13 cellular contexts compared by ENCODE assay signal in the genomic region with DNA sequence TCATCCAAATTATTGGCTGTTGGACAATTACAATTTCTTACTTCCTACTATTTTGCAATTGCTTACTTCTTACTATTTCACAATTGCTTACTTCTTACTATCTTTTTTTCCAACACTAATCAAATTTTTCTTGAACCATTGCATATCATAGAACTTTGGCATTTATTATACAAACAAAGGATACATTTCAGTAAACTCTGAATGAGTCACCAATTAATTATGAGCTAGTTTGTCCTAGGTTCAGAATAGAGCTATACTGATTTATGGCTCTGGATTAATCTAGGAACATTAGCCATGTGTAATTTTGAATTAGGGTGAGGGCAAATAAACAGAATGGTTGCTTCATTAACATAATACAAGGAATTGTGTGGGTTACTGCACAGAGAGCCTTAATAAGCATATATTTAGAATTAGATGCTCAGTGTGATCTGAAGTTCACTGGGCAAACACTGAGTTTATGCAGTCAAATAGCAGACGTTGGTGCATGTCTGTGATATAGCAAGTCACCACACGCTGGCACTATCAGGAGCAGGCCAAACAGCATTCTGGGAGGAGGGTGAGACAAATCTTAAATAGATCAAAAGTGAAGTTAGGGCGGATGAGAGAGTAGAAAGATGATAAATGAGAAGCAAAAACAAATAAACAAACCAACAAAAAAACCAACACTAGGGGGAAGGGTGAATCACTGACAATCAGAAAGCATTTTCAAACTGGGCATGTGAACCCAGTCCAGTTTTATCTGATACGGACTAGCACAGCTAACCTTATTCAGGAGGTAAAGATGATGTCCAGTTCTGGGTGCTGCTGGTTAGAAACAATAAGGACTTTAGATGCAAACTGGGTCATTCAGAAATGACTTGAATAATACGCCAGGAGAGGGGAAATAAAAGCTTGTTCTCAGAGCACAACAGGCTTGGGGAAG. TPM values are rescaled to one million over a fixed set of nuclear protein-coding genes. Genes with fewer than 3 reads are reported as not detected.
DNase-seq lines count a peak whose midpoint lies in the region; ATAC-seq and TF ChIP-seq lines count a peak whose summit lies in the region.
"Had no signal": no experiment of that assay in that cellular context is flagged by ENCODE, and none has a peak within 500 bp of the region (broad histone marks: within the 10 kb centered on the region; RNA-seq: fewer than 3 reads in every experiment).

No MANE protein-coding gene starts in this region.

- intact Hi-C loops in body of pancreas (cut with DNase I): no loop called here
- intact Hi-C loops in natural killer cell (cut with micrococcal nuclease): no loop called here
- intact Hi-C loops in spleen (cut with DNase I; ENCODE audit: low total_unique reads): no loop called here

- H3K36me3 Mint-ChIP-seq in natural killer cell: no peaks in the 10 kb centered on the region

- no peak overlapping the region for H3K4ac ChIP-seq in mesenchymal stem cell (ENCODE audit: low read depth in 1 of 2, low read length in 2 of 2)

- H3K9me3 ChIP-seq in body of pancreas (no peaks in the 10 kb centered on the region), mesenchymal stem cell (ENCODE audit: control insufficient read depth, low read length) (no peaks in the 10 kb centered on the region), spleen (no peaks in the 10 kb centered on the region)
- H3K9me3 ChIP-seq: testis had no signal

- DNase-seq in COLO829 (ENCODE audit: low spot score) (peak; percentile 90), HT-29 (ENCODE audit: low spot score) (peak; percentile 70), body of pancreas (no peak), mesenchymal stem cell (peak; percentile 68), natural killer cell (no peak), spleen (no peak), retina (no peak), NK-92 (lab: John Stamatoyannopoulos, UW; ENCODE audit: unreplicated experiment) (no peak)
- DNase-seq: activated CD4-positive, alpha-beta T cell treated with anti-CD3 and anti-CD28 coated beads for 36 hours; activated naive CD4-positive, alpha-beta T cell treated with anti-CD3 and anti-CD28 coated beads for 36 hours; DMS79 treated with DMSO at 0.1 percent for 48 hours; stimulated activated CD4-positive, alpha-beta T cell treated with anti-CD3 and anti-CD28 coated beads, Interleukin-4, amount 100 ng/mL, for 4 hours; testis had no signal

- no peaks in the 10 kb centered on the region for H3K79me1 ChIP-seq in mesenchymal stem cell (replicated peaks; ENCODE audit: low read length, poor library complexity, severe bottlenecking)

- TF ChIP-seq CTCF in body of pancreas (IDR thresholded peaks at IDR 0.05) (no peak), natural killer cell (IDR thresholded peaks at IDR 0.05) (no peak), spleen (IDR thresholded peaks at IDR 0.05 in 8 of 11, conservative IDR thresholded peaks at IDR 0.05 in 3 of 11) (no peak)

- no peak overlapping the region for H2AFZ ChIP-seq in mesenchymal stem cell (ENCODE audit: low read depth, low read length)

- H3K4me3 ChIP-seq in body of pancreas (no peak overlapping the region), mesenchymal stem cell (ENCODE audit: insufficient read depth in 1 of 2, low read depth in 1 of 2, low read length in 2 of 2) (peak overlapping the region in 1 of 2 experiments; percentile 6), spleen (no peak overlapping the region)
- H3K4me3 ChIP-seq: testis had no signal

- no peaks in the 10 kb centered on the region for H3K27me3 ChIP-seq in body of pancreas
- no peaks in the 10 kb centered on the region for H3K27me3 ChIP-seq in mesenchymal stem cell (ENCODE audit: control insufficient read depth in 1 of 2, insufficient read depth in 1 of 2, low read length in 2 of 2)
- no peaks in the 10 kb centered on the region for H3K27me3 ChIP-seq in spleen (replicated peaks in 1 of 7)
- H3K27me3 ChIP-seq: testis had no signal

- H3K14ac ChIP-seq in mesenchymal stem cell (ENCODE audit: low read length in 2 of 2): no peak overlapping the region

- H2AK5ac ChIP-seq in mesenchymal stem cell (ENCODE audit: low read length, severe bottlenecking): no peak overlapping the region

- H3K23ac ChIP-seq in mesenchymal stem cell (ENCODE audit: low read length in 2 of 2): no peak overlapping the region

- no peak overlapping the region for H2BK15ac ChIP-seq in mesenchymal stem cell (ENCODE audit: low read depth, poor library complexity, severe bottlenecking)

- H3K9me3 Mint-ChIP-seq in natural killer cell: no peaks in the 10 kb centered on the region
- H3K9me3 Mint-ChIP-seq: activated naive CD4-positive, alpha-beta T cell treated with anti-CD3 and anti-CD28 coated beads for 36 hours had no signal

- no peak overlapping the region for H3K9ac ChIP-seq in mesenchymal stem cell (ENCODE audit: low read length)

- H3K4me1 ChIP-seq in body of pancreas: peaks cover 13% of the 10 kb centered on the region
- H3K4me1 ChIP-seq in mesenchymal stem cell (ENCODE audit: control insufficient read depth, insufficient read depth, low read depth, low read length): no peaks in the 10 kb centered on the region
- peaks cover 0 to 14% (median 0%) of the 10 kb centered on the region in 6 donors for H3K4me1 ChIP-seq in spleen
- H3K4me1 ChIP-seq: testis had no signal

- H3K27ac Mint-ChIP-seq in natural killer cell: no peak overlapping the region
- H3K27ac Mint-ChIP-seq: activated CD4-positive, alpha-beta T cell treated with anti-CD3 and anti-CD28 coated beads for 36 hours; activated naive CD4-positive, alpha-beta T cell treated with anti-CD3 and anti-CD28 coated beads for 36 hours had no signal

- H3K27me3 Mint-ChIP-seq in natural killer cell (ENCODE audit: low read depth in 2 of 2): peaks cover 3 to 10% of the 10 kb centered on the region in 2 donors

- no peak overlapping the region for H4K91ac ChIP-seq in mesenchymal stem cell (ENCODE audit: low read length)

- no peak overlapping the region for H3K4me2 ChIP-seq in mesenchymal stem cell (ENCODE audit: low read length, poor library complexity, severe bottlenecking)

- peak overlapping the region in 1 of 2 experiments; percentile 25 for H3K18ac ChIP-seq in mesenchymal stem cell (ENCODE audit: low read depth in 1 of 2, low read length in 2 of 2)

- peak overlapping the region; percentile 77 for H4K8ac ChIP-seq in mesenchymal stem cell (ENCODE audit: low read length)

- TF ChIP-seq POLR2A in body of pancreas (IDR thresholded peaks at IDR 0.05): no peak
- no peak for TF ChIP-seq POLR2A in spleen (IDR thresholded peaks at IDR 0.05)

- no peak overlapping the region for H3K4me3 Mint-ChIP-seq in natural killer cell
- H3K4me3 Mint-ChIP-seq: activated CD4-positive, alpha-beta T cell treated with anti-CD3 and anti-CD28 coated beads for 36 hours; activated naive CD4-positive, alpha-beta T cell treated with anti-CD3 and anti-CD28 coated beads for 36 hours had no signal

- no peak overlapping the region for H2BK5ac ChIP-seq in mesenchymal stem cell (ENCODE audit: low read depth, low read length, poor library complexity, severe bottlenecking)

- H2BK12ac ChIP-seq in mesenchymal stem cell (ENCODE audit: low read length in 2 of 2): peak overlapping the region in 1 of 2 experiments; percentile 29

- ATAC-seq in body of pancreas: peak; percentile 45
- no peak for ATAC-seq in natural killer cell
- ATAC-seq: activated CD4-positive, alpha-beta T cell treated with anti-CD3 and anti-CD28 coated beads for 36 hours had no signal

- no peaks in the 10 kb centered on the region for H3K36me3 ChIP-seq in body of pancreas (replicated peaks in 1 of 2; ENCODE audit: insufficient read depth in 1 of 2, low read depth in 2 of 2)
- H3K36me3 ChIP-seq in mesenchymal stem cell (ENCODE audit: control insufficient read depth in 1 of 2, insufficient read depth in 2 of 2, low read depth in 1 of 2, low read length in 2 of 2): no peaks in the 10 kb centered on the region
- no peaks in the 10 kb centered on the region for H3K36me3 ChIP-seq in spleen

- peak overlapping the region in 1 of 4 donors; percentile 13 for H3K27ac ChIP-seq in body of pancreas
- H3K27ac ChIP-seq in mesenchymal stem cell (ENCODE audit: low read length, poor library complexity, severe bottlenecking): no peak overlapping the region
- H3K27ac ChIP-seq in spleen: peak overlapping the region in 2 of 8 donors; percentile 19 to 21
- H3K27ac ChIP-seq: testis had no signal

- no peak overlapping the region for H2BK120ac ChIP-seq in mesenchymal stem cell (ENCODE audit: low read depth, low read length)

- H3K4me1 Mint-ChIP-seq in natural killer cell: no peaks in the 10 kb centered on the region

- WGBS in body of pancreas, 2 donors: 38 to 53% methylated on average over 5 of the region's 5 CpGs
- WGBS in mesenchymal stem cell: 46% methylated on average over 4 of the region's 5 CpGs
- 68 to 79% (median 70%) methylated on average over 5 of the region's 5 CpGs for WGBS in spleen, 5 donors

RNA-seq across cellular contexts. Expression of gene GABRR3, which starts 21.4 kb away (rescaled TPM):
- total RNA-seq in HT-29 (2014; rRNA removed; shearing (Covaris generic)): not detected in 2 replicates
- total RNA-seq in body of pancreas (not detected), natural killer cell (not detected), spleen (not detected)
- polyA plus RNA-seq in mesenchymal stem cell (2013, experiment 1 of 2): 0.01 TPM
- 0.03 TPM for polyA plus RNA-seq in mesenchymal stem cell (2013, experiment 2 of 2)
- under 1 TPM in 1 of 3 donors, not detected in 2; 0.03 TPM for polyA plus RNA-seq in spleen
- total RNA-seq: activated CD4-positive, alpha-beta T cell treated with anti-CD3 and anti-CD28 coated beads for 36 hours; activated naive CD4-positive, alpha-beta T cell treated with anti-CD3 and anti-CD28 coated beads for 36 hours had no signal

RNA-seq across cellular contexts. Expression of gene RIOX2, which starts 41.5 kb away (rescaled TPM):
- 29.9 and 33.2 TPM in 2 replicates for total RNA-seq in HT-29 (2014; rRNA removed; shearing (Covaris generic))
- total RNA-seq in body of pancreas (10 to 100 TPM; 22.1 to 32.3 TPM), natural killer cell (10 to 100 TPM in 2 of 3 donors, 1 to 10 TPM in 1; 8.7 to 16.2 (median 13.5) TPM), spleen (10 to 100 TPM; 13.5 to 29.7 (median 21.3) TPM)
- polyA plus RNA-seq in mesenchymal stem cell (2013, experiment 1 of 2): 24.3 TPM
- 23.7 TPM for polyA plus RNA-seq in mesenchymal stem cell (2013, experiment 2 of 2)
- polyA plus RNA-seq in spleen: 10 to 100 TPM; 13.5 to 15.9 (median 15.6) TPM

Comparison
In these comparisons a context has a peak if more than half of its experiments do, and no peak if none do; other contexts are left out.
1. DNase-seq: peak in COLO829 (single experiment), HT-29 (single experiment) and mesenchymal stem cell (single experiment); none in body of pancreas (0 of 4), natural killer cell (single experiment), spleen (single experiment), retina (single experiment) and NK-92 (single experiment).